In genomic region chr7:12174931-12175330, GRCh38 we compare ENCODE assay signal across 15 cellular contexts. TPM values are rescaled to one million over a fixed set of nuclear protein-coding genes. Genes with fewer than 3 reads are reported as not detected.
A peak's percentile ranks its signal among the peaks of the same experiment; 100 is the strongest.
DNase-seq lines count a peak whose midpoint lies in the region; ATAC-seq and TF ChIP-seq lines count a peak whose summit lies in the region.
"Had no signal": no experiment of that assay in that cellular context is flagged by ENCODE, and none has a peak within 500 bp of the region (broad histone marks: within the 10 kb centered on the region; RNA-seq: fewer than 3 reads in every experiment).

No MANE protein-coding gene starts in this region.

- peaks cover 1% of the 10 kb centered on the region for H3K27me3 Mint-ChIP-seq in activated CD8-positive, alpha-beta T cell treated with anti-CD3 and anti-CD28 coated beads for 36 hours
- H3K27me3 Mint-ChIP-seq in activated CD8-positive, alpha-beta T cell treated with anti-CD3 and anti-CD28 coated beads, Interleukin-2, amount 10 ng/mL, durations not matched to agents 7 days and 5 days (ENCODE audit: low read depth) = peaks cover 10% of the 10 kb centered on the region

- intact Hi-C loops in activated CD8-positive, alpha-beta T cell treated with anti-CD3 and anti-CD28 coated beads for 36 hours (cut with micrococcal nuclease) = no loop called here
- intact Hi-C loops in thyroid gland (cut with DNase I) = no loop called here

- no peak for TF ChIP-seq POLR2A in thyroid gland (IDR thresholded peaks at IDR 0.05)

- H3K4me3 Mint-ChIP-seq in activated CD8-positive, alpha-beta T cell treated with anti-CD3 and anti-CD28 coated beads for 36 hours = no peak overlapping the region
- H3K4me3 Mint-ChIP-seq in activated CD8-positive, alpha-beta T cell treated with anti-CD3 and anti-CD28 coated beads, Interleukin-2, amount 10 ng/mL, durations not matched to agents 7 days and 5 days = no peak overlapping the region
- H3K4me3 Mint-ChIP-seq: CD8-positive, alpha-beta memory T cell had no signal

- DNase-seq in activated CD8-positive, alpha-beta T cell treated with anti-CD3 and anti-CD28 coated beads for 36 hours = no peak
- no peak for DNase-seq in activated CD8-positive, alpha-beta T cell treated with anti-CD3 and anti-CD28 coated beads, Interleukin-2, amount 10 ng/mL, durations not matched to agents 7 days and 5 days
- DNase-seq in HPDE6-E6E7 (ENCODE audit: extremely low spot score) (peak; percentile 1), amniotic epithelial cell (ENCODE audit: low read depth) (peak; percentile 3), foreskin keratinocyte (peak; percentile 8 to 61), cerebellum (ENCODE audit: low spot score) (no peak), thyroid gland (no peak)
- DNase-seq: AML-193; Caco-2; CD8-positive, alpha-beta memory T cell; DND-41; H7 had no signal

- ATAC-seq in activated CD8-positive, alpha-beta T cell treated with anti-CD3 and anti-CD28 coated beads for 36 hours = peak; percentile 20
- ATAC-seq in activated CD8-positive, alpha-beta T cell treated with anti-CD3 and anti-CD28 coated beads, Interleukin-2, amount 10 ng/mL, durations not matched to agents 7 days and 5 days = no peak
- ATAC-seq in foreskin keratinocyte (peak; percentile 53), HG02870 (IDR thresholded peaks at IDR 0.05; ENCODE audit: unreplicated experiment) (no peak)

- H3K4me1 ChIP-seq in foreskin keratinocyte = peaks cover 2% of the 10 kb centered on the region
- H3K4me1 ChIP-seq in thyroid gland = no peaks in the 10 kb centered on the region
- H3K4me1 ChIP-seq: BLaER1, Caco-2 had no signal

- CTCF ChIA-PET in activated CD8-positive, alpha-beta T cell treated with anti-CD3 and anti-CD28 coated beads for 36 hours (lab: Charles Lee) = no interaction called here
- CTCF ChIA-PET in activated CD8-positive, alpha-beta T cell treated with anti-CD3 and anti-CD28 coated beads, Interleukin-2, amount 10 ng/mL, durations not matched to agents 7 days and 5 days (lab: Charles Lee) = no interaction called here

- H3K36me3 ChIP-seq in thyroid gland = no peaks in the 10 kb centered on the region
- H3K36me3 ChIP-seq: BLaER1 had no signal

- H3K27me3 ChIP-seq in foreskin keratinocyte = peaks cover 7% of the 10 kb centered on the region
- no peaks in the 10 kb centered on the region for H3K27me3 ChIP-seq in thyroid gland
- H3K27me3 ChIP-seq: BLaER1 had no signal

- TF ChIP-seq CTCF in activated CD8-positive, alpha-beta T cell treated with anti-CD3 and anti-CD28 coated beads for 36 hours (IDR thresholded peaks at IDR 0.05) = no peak
- TF ChIP-seq CTCF in foreskin keratinocyte (conservative IDR thresholded peaks at IDR 0.05) (no peak), thyroid gland (IDR thresholded peaks at IDR 0.05) (no peak)

- H3K4me1 Mint-ChIP-seq in activated CD8-positive, alpha-beta T cell treated with anti-CD3 and anti-CD28 coated beads for 36 hours (ENCODE audit: low read depth) = peaks cover 21% of the 10 kb centered on the region
- peaks cover 12% of the 10 kb centered on the region for H3K4me1 Mint-ChIP-seq in activated CD8-positive, alpha-beta T cell treated with anti-CD3 and anti-CD28 coated beads, Interleukin-2, amount 10 ng/mL, durations not matched to agents 7 days and 5 days (ENCODE audit: low read depth)

- no peaks in the 10 kb centered on the region for H3K9me3 ChIP-seq in thyroid gland
- H3K9me3 ChIP-seq: BLaER1, Caco-2 had no signal

- no peak overlapping the region for H3K27ac Mint-ChIP-seq in activated CD8-positive, alpha-beta T cell treated with anti-CD3 and anti-CD28 coated beads for 36 hours
- H3K27ac Mint-ChIP-seq in activated CD8-positive, alpha-beta T cell treated with anti-CD3 and anti-CD28 coated beads, Interleukin-2, amount 10 ng/mL, durations not matched to agents 7 days and 5 days = no peak overlapping the region
- H3K27ac Mint-ChIP-seq: CD8-positive, alpha-beta memory T cell had no signal

- H3K27ac ChIP-seq in foreskin keratinocyte = no peak overlapping the region
- H3K27ac ChIP-seq in thyroid gland = no peak overlapping the region
- H3K27ac ChIP-seq: 22Rv1, BLaER1 had no signal

- WGBS in thyroid gland, 2 donors = 90 to 93% methylated on average over 1 of the region's 1 CpG

- no peaks in the 10 kb centered on the region for H3K36me3 Mint-ChIP-seq in activated CD8-positive, alpha-beta T cell treated with anti-CD3 and anti-CD28 coated beads for 36 hours (ENCODE audit: low read depth)
- peaks cover 1% of the 10 kb centered on the region for H3K36me3 Mint-ChIP-seq in activated CD8-positive, alpha-beta T cell treated with anti-CD3 and anti-CD28 coated beads, Interleukin-2, amount 10 ng/mL, durations not matched to agents 7 days and 5 days (ENCODE audit: low read depth)

- POLR2A ChIA-PET in activated CD8-positive, alpha-beta T cell treated with anti-CD3 and anti-CD28 coated beads for 36 hours (lab: Charles Lee) = no interaction called here
- POLR2A ChIA-PET in activated CD8-positive, alpha-beta T cell treated with anti-CD3 and anti-CD28 coated beads, Interleukin-2, amount 10 ng/mL, durations not matched to agents 7 days and 5 days (lab: Charles Lee) = no interaction called here

- no peak overlapping the region for H3K4me3 ChIP-seq in thyroid gland (replicated peaks in 1 of 3)
- H3K4me3 ChIP-seq: BLaER1 had no signal

- no peaks in the 10 kb centered on the region for H3K9me3 Mint-ChIP-seq in activated CD8-positive, alpha-beta T cell treated with anti-CD3 and anti-CD28 coated beads for 36 hours
- no peaks in the 10 kb centered on the region for H3K9me3 Mint-ChIP-seq in activated CD8-positive, alpha-beta T cell treated with anti-CD3 and anti-CD28 coated beads, Interleukin-2, amount 10 ng/mL, durations not matched to agents 7 days and 5 days (ENCODE audit: insufficient read depth)

RNA-seq across cellular contexts. Expression of gene TMEM106B, which starts 36.2 kb away (rescaled TPM):
- total RNA-seq in activated CD8-positive, alpha-beta T cell treated with anti-CD3 and anti-CD28 coated beads for 36 hours = 10 to 100 TPM; 27.1 to 28.8 TPM
- total RNA-seq in activated CD8-positive, alpha-beta T cell treated with anti-CD3 and anti-CD28 coated beads, Interleukin-2, amount 10 ng/mL, durations not matched to agents 7 days and 5 days = 10 to 100 TPM; 43.7 to 48.9 TPM
- 31.9 and 33.1 TPM in 2 replicates for total RNA-seq in foreskin keratinocyte
- 7.9 and 9.5 TPM in 2 replicates for polyA plus RNA-seq in foreskin keratinocyte
- total RNA-seq in cerebellum = 76.0 TPM
- total RNA-seq in thyroid gland = 100 to 1,000 TPM in 2 of 4 donors, 10 to 100 TPM in 2; 91.4 to 135 (median 108) TPM

Comparison
In these comparisons a context has a peak if more than half of its experiments do, and no peak if none do; other contexts are left out.
1. ATAC-seq: peak in activated CD8-positive, alpha-beta T cell treated with anti-CD3 and anti-CD28 coated beads for 36 hours (single experiment) and foreskin keratinocyte (single experiment); none in activated CD8-positive, alpha-beta T cell treated with anti-CD3 and anti-CD28 coated beads, Interleukin-2, amount 10 ng/mL, durations not matched to agents 7 days and 5 days (single experiment) and HG02870 (single experiment).
2. DNase-seq: peak in HPDE6-E6E7 (single experiment), amniotic epithelial cell (single experiment) and foreskin keratinocyte (2 of 2); none in activated CD8-positive, alpha-beta T cell treated with anti-CD3 and anti-CD28 coated beads for 36 hours (single experiment), activated CD8-positive, alpha-beta T cell treated with anti-CD3 and anti-CD28 coated beads, Interleukin-2, amount 10 ng/mL, durations not matched to agents 7 days and 5 days (single experiment), cerebellum (single experiment) and thyroid gland (0 of 2).